ENCODE assay signal across 8 cellular contexts in genomic region chr4:58711039-58711438, GRCh38.
"Had no signal": no experiment of that assay in that cellular context is flagged by ENCODE, and none has a peak within 500 bp of the region (broad histone marks: within the 10 kb centered on the region; RNA-seq: fewer than 3 reads in every experiment).

No MANE protein-coding gene starts in this region.

- H3K4me2 ChIP-seq: GM23338 had no signal

- H3K9me3 ChIP-seq: HAP-1 had no signal

- H3K4me3 ChIP-seq: GM23248, GM23338, HAP-1 had no signal

- H3K27ac ChIP-seq: GM23248 had no signal

- DNase-seq: GM23248, GOT3, H7, H9, HCEC 1CT, HFFc6 had no signal

- H3K36me3 ChIP-seq: HAP-1 had no signal

- H2AFZ ChIP-seq: GM23248, GM23338 had no signal

- H3K9ac ChIP-seq: GM23248 had no signal
